ENCODE assay signal across 1 cellular context in the genomic region with DNA sequence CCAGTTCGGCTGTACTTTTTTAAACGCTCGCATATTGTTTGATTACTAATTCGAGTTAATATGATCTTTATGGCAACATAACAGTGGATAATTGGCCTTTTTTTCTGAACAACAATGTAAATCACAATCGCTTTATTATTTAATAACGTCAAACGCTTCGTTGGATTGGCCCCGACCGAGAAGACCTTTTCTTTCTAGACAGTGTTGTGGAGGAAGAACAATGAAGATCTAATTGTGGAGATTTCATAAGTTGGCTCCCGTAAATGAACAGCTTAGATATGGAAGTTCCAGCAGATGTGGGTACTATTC.
TF ChIP-seq lines count a peak whose summit lies in the region.

No MANE protein-coding gene starts in this region.

TF ChIP-seq in GM23338, 12 proteins besides CTCF, POLR2A, EP300 and RAD21 (continued from another document):
- TF ChIP-seq, protein P1, sequence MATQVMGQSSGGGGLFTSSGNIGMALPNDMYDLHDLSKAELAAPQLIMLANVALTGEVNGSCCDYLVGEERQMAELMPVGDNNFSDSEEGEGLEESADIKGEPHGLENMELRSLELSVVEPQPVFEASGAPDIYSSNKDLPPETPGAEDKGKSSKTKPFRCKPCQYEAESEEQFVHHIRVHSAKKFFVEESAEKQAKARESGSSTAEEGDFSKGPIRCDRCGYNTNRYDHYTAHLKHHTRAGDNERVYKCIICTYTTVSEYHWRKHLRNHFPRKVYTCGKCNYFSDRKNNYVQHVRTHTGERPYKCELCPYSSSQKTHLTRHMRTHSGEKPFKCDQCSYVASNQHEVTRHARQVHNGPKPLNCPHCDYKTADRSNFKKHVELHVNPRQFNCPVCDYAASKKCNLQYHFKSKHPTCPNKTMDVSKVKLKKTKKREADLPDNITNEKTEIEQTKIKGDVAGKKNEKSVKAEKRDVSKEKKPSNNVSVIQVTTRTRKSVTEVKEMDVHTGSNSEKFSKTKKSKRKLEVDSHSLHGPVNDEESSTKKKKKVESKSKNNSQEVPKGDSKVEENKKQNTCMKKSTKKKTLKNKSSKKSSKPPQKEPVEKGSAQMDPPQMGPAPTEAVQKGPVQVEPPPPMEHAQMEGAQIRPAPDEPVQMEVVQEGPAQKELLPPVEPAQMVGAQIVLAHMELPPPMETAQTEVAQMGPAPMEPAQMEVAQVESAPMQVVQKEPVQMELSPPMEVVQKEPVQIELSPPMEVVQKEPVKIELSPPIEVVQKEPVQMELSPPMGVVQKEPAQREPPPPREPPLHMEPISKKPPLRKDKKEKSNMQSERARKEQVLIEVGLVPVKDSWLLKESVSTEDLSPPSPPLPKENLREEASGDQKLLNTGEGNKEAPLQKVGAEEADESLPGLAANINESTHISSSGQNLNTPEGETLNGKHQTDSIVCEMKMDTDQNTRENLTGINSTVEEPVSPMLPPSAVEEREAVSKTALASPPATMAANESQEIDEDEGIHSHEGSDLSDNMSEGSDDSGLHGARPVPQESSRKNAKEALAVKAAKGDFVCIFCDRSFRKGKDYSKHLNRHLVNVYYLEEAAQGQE (IDR thresholded peaks at IDR 0.05; ENCODE audit: unreplicated experiment): no peak
- TF ChIP-seq ZNF114 (CRISPR knock-in tag; IDR thresholded peaks at IDR 0.05): no peak
- TF ChIP-seq, protein P2, sequence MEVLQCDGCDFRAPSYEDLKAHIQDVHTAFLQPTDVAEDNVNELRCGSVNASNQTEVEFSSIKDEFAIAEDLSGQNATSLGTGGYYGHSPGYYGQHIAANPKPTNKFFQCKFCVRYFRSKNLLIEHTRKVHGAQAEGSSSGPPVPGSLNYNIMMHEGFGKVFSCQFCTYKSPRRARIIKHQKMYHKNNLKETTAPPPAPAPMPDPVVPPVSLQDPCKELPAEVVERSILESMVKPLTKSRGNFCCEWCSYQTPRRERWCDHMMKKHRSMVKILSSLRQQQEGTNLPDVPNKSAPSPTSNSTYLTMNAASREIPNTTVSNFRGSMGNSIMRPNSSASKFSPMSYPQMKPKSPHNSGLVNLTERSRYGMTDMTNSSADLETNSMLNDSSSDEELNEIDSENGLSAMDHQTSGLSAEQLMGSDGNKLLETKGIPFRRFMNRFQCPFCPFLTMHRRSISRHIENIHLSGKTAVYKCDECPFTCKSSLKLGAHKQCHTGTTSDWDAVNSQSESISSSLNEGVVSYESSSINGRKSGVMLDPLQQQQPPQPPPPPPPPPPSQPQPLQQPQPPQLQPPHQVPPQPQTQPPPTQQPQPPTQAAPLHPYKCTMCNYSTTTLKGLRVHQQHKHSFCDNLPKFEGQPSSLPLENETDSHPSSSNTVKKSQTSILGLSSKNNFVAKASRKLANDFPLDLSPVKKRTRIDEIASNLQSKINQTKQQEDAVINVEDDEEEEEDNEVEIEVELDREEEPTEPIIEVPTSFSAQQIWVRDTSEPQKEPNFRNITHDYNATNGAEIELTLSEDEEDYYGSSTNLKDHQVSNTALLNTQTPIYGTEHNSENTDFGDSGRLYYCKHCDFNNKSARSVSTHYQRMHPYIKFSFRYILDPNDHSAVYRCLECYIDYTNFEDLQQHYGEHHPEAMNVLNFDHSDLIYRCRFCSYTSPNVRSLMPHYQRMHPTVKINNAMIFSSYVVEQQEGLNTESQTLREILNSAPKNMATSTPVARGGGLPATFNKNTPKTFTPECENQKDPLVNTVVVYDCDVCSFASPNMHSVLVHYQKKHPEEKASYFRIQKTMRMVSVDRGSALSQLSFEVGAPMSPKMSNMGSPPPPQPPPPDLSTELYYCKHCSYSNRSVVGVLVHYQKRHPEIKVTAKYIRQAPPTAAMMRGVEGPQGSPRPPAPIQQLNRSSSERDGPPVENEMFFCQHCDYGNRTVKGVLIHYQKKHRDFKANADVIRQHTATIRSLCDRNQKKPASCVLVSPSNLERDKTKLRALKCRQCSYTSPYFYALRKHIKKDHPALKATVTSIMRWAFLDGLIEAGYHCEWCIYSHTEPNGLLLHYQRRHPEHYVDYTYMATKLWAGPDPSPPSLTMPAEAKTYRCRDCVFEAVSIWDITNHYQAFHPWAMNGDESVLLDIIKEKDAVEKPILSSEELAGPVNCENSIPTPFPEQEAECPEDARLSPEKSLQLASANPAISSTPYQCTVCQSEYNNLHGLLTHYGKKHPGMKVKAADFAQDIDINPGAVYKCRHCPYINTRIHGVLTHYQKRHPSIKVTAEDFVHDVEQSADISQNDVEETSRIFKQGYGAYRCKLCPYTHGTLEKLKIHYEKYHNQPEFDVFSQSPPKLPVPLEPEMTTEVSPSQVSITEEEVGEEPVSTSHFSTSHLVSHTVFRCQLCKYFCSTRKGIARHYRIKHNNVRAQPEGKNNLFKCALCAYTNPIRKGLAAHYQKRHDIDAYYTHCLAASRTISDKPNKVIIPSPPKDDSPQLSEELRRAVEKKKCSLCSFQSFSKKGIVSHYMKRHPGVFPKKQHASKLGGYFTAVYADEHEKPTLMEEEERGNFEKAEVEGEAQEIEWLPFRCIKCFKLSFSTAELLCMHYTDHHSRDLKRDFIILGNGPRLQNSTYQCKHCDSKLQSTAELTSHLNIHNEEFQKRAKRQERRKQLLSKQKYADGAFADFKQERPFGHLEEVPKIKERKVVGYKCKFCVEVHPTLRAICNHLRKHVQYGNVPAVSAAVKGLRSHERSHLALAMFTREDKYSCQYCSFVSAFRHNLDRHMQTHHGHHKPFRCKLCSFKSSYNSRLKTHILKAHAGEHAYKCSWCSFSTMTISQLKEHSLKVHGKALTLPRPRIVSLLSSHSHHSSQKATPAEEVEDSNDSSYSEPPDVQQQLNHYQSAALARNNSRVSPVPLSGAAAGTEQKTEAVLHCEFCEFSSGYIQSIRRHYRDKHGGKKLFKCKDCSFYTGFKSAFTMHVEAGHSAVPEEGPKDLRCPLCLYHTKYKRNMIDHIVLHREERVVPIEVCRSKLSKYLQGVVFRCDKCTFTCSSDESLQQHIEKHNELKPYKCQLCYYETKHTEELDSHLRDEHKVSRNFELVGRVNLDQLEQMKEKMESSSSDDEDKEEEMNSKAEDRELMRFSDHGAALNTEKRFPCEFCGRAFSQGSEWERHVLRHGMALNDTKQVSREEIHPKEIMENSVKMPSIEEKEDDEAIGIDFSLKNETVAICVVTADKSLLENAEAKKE (CRISPR knock-in tag; IDR thresholded peaks at IDR 0.05): no peak
- no peak for TF ChIP-seq POLR2AphosphoS5 (IDR thresholded peaks at IDR 0.05; ENCODE audit: low read depth)
- no peak for TF ChIP-seq ZNF331 (CRISPR knock-in tag; IDR thresholded peaks at IDR 0.05; ENCODE audit: low read depth)
- no peak for TF ChIP-seq NANOG (IDR thresholded peaks at IDR 0.05; ENCODE audit: borderline replicate concordance)
